Comparison of ENCODE assay signal across 32 cellular contexts in the genomic region with DNA sequence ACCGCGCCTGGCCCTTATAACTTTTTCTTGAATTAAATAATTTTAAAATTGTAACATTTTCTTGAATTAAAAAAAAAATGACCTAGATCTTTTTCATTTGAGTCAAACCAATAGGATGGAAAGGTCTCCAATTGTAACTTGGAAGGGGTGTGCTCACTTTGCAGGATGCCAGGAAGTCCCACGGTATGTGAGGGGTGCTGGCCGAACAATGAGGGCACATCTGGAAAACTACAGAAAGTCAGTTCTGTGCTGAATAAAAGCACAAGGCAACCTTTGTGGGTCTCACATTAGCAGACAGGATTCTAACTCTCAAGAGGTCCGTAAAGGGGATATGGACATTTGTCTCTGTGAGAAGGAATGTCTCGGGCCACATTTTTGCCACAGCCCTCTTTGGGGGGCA.
"Had no signal": no experiment of that assay in that cellular context is flagged by ENCODE, and none has a peak within 500 bp of the region (broad histone marks: within the 10 kb centered on the region; RNA-seq: fewer than 3 reads in every experiment).

No MANE protein-coding gene starts in this region.

- H3K27ac ChIP-seq: brain microvascular endothelial cell, left lung, neutrophil, thyroid gland, upper lobe of left lung, WERI-Rb-1 had no signal

- H3K27ac Mint-ChIP-seq: activated CD4-positive, alpha-beta memory T cell treated with anti-CD3 and anti-CD28 coated beads for 36 hours; activated CD4-positive, alpha-beta T cell treated with anti-CD3 and anti-CD28 coated beads, Interleukin-2, amount 10 ng/mL, durations not matched to agents 24 days and 14 days; activated naive CD4-positive, alpha-beta T cell treated with anti-CD3 and anti-CD28 coated beads, Interleukin-2, amount 10 ng/mL, durations not matched to agents 7 days and 5 days; activated naive CD8-positive, alpha-beta T cell treated with anti-CD3 and anti-CD28 coated beads, Interleukin-2, amount 10 ng/mL, durations not matched to agents 7 days and 5 days; activated T-cell treated with anti-CD3 and anti-CD28 coated beads, Interleukin-2, amount 50 U/mL, for 24 hours; endodermal cell; mesothelial cell of epicardium; naive B cell; nephron progenitor cell; stimulated activated memory B cell treated with anti-CD40 and anti-IgM and Interleukin-4, amounts not matched to agents 10 μg/mL and 1 μg/mL and 100 μg/mL, for 72 hours; stimulated activated naive CD8-positive, alpha-beta T cell treated with anti-CD3 and anti-CD28 coated beads, Interleukin-15, amount 100 ng/mL, for 72 hours; T-helper 1 cell treated with Interleukin-12 subunit alpha and Interleukin-12 subunit beta and Interleukin-4 antibody, amounts not matched to agents 30 μg/mL and 1 μg/mL, for 36 hours had no signal

- H3K27me3 Mint-ChIP-seq: activated CD4-positive, alpha-beta memory T cell treated with anti-CD3 and anti-CD28 coated beads for 36 hours; activated T-cell treated with anti-CD3 and anti-CD28 coated beads, Interleukin-2, amount 50 U/mL, for 24 hours; naive B cell; stimulated activated memory B cell treated with anti-CD40 and anti-IgM and Interleukin-4, amounts not matched to agents 10 μg/mL and 1 μg/mL and 100 μg/mL, for 72 hours; stimulated activated naive CD8-positive, alpha-beta T cell treated with anti-CD3 and anti-CD28 coated beads, Interleukin-15, amount 100 ng/mL, for 72 hours had no signal

- H3K4me3 Mint-ChIP-seq: activated CD4-positive, alpha-beta memory T cell treated with anti-CD3 and anti-CD28 coated beads for 36 hours; activated CD4-positive, alpha-beta T cell treated with anti-CD3 and anti-CD28 coated beads, Interleukin-2, amount 10 ng/mL, durations not matched to agents 24 days and 14 days; activated naive CD4-positive, alpha-beta T cell treated with anti-CD3 and anti-CD28 coated beads, Interleukin-2, amount 10 ng/mL, durations not matched to agents 7 days and 5 days; activated naive CD8-positive, alpha-beta T cell treated with anti-CD3 and anti-CD28 coated beads, Interleukin-2, amount 10 ng/mL, durations not matched to agents 7 days and 5 days; activated T-cell treated with anti-CD3 and anti-CD28 coated beads, Interleukin-2, amount 50 U/mL, for 24 hours; endodermal cell; mesothelial cell of epicardium; naive B cell; nephron progenitor cell; stimulated activated memory B cell treated with anti-CD40 and anti-IgM and Interleukin-4, amounts not matched to agents 10 μg/mL and 1 μg/mL and 100 μg/mL, for 72 hours; stimulated activated naive CD8-positive, alpha-beta T cell treated with anti-CD3 and anti-CD28 coated beads, Interleukin-15, amount 100 ng/mL, for 72 hours; T-helper 1 cell treated with Interleukin-12 subunit alpha and Interleukin-12 subunit beta and Interleukin-4 antibody, amounts not matched to agents 30 μg/mL and 1 μg/mL, for 36 hours had no signal

- H3K27me3 ChIP-seq: brain microvascular endothelial cell, esophagus squamous epithelium, left lung, neutrophil, sigmoid colon, thyroid gland, upper lobe of left lung had no signal

- ATAC-seq: left lung; stimulated activated memory B cell treated with anti-CD40 and anti-IgM and Interleukin-4, amounts not matched to agents 10 μg/mL and 1 μg/mL and 100 μg/mL, for 72 hours; stimulated activated naive CD8-positive, alpha-beta T cell treated with anti-CD3 and anti-CD28 coated beads, Interleukin-15, amount 100 ng/mL, for 72 hours had no signal

- H3K9me3 Mint-ChIP-seq: activated CD4-positive, alpha-beta memory T cell treated with anti-CD3 and anti-CD28 coated beads for 36 hours; activated CD4-positive, alpha-beta T cell treated with anti-CD3 and anti-CD28 coated beads, Interleukin-2, amount 10 ng/mL, durations not matched to agents 24 days and 14 days; activated naive CD4-positive, alpha-beta T cell treated with anti-CD3 and anti-CD28 coated beads, Interleukin-2, amount 10 ng/mL, durations not matched to agents 7 days and 5 days; activated naive CD8-positive, alpha-beta T cell treated with anti-CD3 and anti-CD28 coated beads, Interleukin-2, amount 10 ng/mL, durations not matched to agents 7 days and 5 days; activated T-cell treated with anti-CD3 and anti-CD28 coated beads, Interleukin-2, amount 50 U/mL, for 24 hours; endodermal cell; mesothelial cell of epicardium; naive B cell; nephron progenitor cell; stimulated activated memory B cell treated with anti-CD40 and anti-IgM and Interleukin-4, amounts not matched to agents 10 μg/mL and 1 μg/mL and 100 μg/mL, for 72 hours; stimulated activated naive CD8-positive, alpha-beta T cell treated with anti-CD3 and anti-CD28 coated beads, Interleukin-15, amount 100 ng/mL, for 72 hours; T-helper 1 cell treated with Interleukin-12 subunit alpha and Interleukin-12 subunit beta and Interleukin-4 antibody, amounts not matched to agents 30 μg/mL and 1 μg/mL, for 36 hours had no signal

- H3K4me3 ChIP-seq: esophagus squamous epithelium, left lung, sigmoid colon, smooth muscle cell, thyroid gland, upper lobe of left lung had no signal

- H3K4me1 Mint-ChIP-seq: activated CD4-positive, alpha-beta T cell treated with anti-CD3 and anti-CD28 coated beads, Interleukin-2, amount 10 ng/mL, durations not matched to agents 24 days and 14 days; activated naive CD4-positive, alpha-beta T cell treated with anti-CD3 and anti-CD28 coated beads, Interleukin-2, amount 10 ng/mL, durations not matched to agents 7 days and 5 days; activated naive CD8-positive, alpha-beta T cell treated with anti-CD3 and anti-CD28 coated beads, Interleukin-2, amount 10 ng/mL, durations not matched to agents 7 days and 5 days; stimulated activated naive CD8-positive, alpha-beta T cell treated with anti-CD3 and anti-CD28 coated beads, Interleukin-15, amount 100 ng/mL, for 72 hours had no signal

- H3K36me3 ChIP-seq: brain microvascular endothelial cell, neutrophil, thyroid gland, WERI-Rb-1 had no signal

- H3K36me3 Mint-ChIP-seq: activated CD4-positive, alpha-beta memory T cell treated with anti-CD3 and anti-CD28 coated beads for 36 hours; activated naive CD4-positive, alpha-beta T cell treated with anti-CD3 and anti-CD28 coated beads, Interleukin-2, amount 10 ng/mL, durations not matched to agents 7 days and 5 days; activated naive CD8-positive, alpha-beta T cell treated with anti-CD3 and anti-CD28 coated beads, Interleukin-2, amount 10 ng/mL, durations not matched to agents 7 days and 5 days; mesothelial cell of epicardium; naive B cell; stimulated activated memory B cell treated with anti-CD40 and anti-IgM and Interleukin-4, amounts not matched to agents 10 μg/mL and 1 μg/mL and 100 μg/mL, for 72 hours had no signal

- DNase-seq: activated CD4-positive, alpha-beta memory T cell treated with anti-CD3 and anti-CD28 coated beads for 36 hours; activated CD4-positive, alpha-beta T cell treated with anti-CD3 and anti-CD28 coated beads, Interleukin-2, amount 10 ng/mL, durations not matched to agents 24 days and 14 days; activated CD4-positive, CD25-positive, alpha-beta regulatory T cell treated with anti-CD3 and anti-CD28 coated beads, Interleukin-2, amount 50 U/mL, for 72 hours; activated CD8-positive, alpha-beta memory T cell treated with anti-CD3 and anti-CD28 coated beads, Interleukin-2, amount 50 U/mL, for 4 hours; activated gamma-delta T cell; activated naive CD4-positive, alpha-beta T cell treated with anti-CD3 and anti-CD28 coated beads, Interleukin-2, amount 10 ng/mL, durations not matched to agents 7 days and 5 days; activated naive CD8-positive, alpha-beta T cell treated with anti-CD3 and anti-CD28 coated beads, Interleukin-2, amount 10 ng/mL, durations not matched to agents 7 days and 5 days; activated T-cell treated with anti-CD3 and anti-CD28 coated beads, Interleukin-2, amount 50 U/mL, for 24 hours; brain microvascular endothelial cell; central memory CD4-positive, alpha-beta T cell; endodermal cell; esophagus squamous epithelium; hypothalamus; kidney glomerular epithelial cell; left lung; naive B cell; nephron progenitor cell; sigmoid colon; stimulated activated CD4-positive, alpha-beta T cell treated with anti-CD3 and anti-CD28 coated beads, Interleukin-1b, Interleukin-23, amount 100 ng/mL, for 48 hours; stimulated activated CD4-positive, alpha-beta T cell treated with anti-CD3 and anti-CD28 coated beads, Interleukin-4, amount 100 ng/mL, for 4 hours; stimulated activated CD8-positive, alpha-beta memory T cell treated with anti-CD3 and anti-CD28 coated beads, Interleukin-4, amount 100 ng/mL, for 48 hours; stimulated activated naive CD8-positive, alpha-beta T cell treated with anti-CD3 and anti-CD28 coated beads, Interleukin-15, amount 100 ng/mL, for 72 hours; SW 1271; T-helper 9 cell; thyroid gland; upper lobe of left lung; WERI-Rb-1 had no signal

- H3K4me2 ChIP-seq: smooth muscle cell had no signal

- H3K9me3 ChIP-seq: esophagus squamous epithelium, left lung, neutrophil, sigmoid colon, thyroid gland, upper lobe of left lung had no signal
